8 cellular contexts compared by ENCODE assay signal in genomic region chr6:26420607-26421235, GRCh38. TPM values are rescaled to one million over a fixed set of nuclear protein-coding genes. Genes with fewer than 3 reads are reported as not detected.
DNase-seq lines count a peak whose midpoint lies in the region; ATAC-seq, FAIRE-seq and TF ChIP-seq lines count a peak whose summit lies in the region.

No MANE protein-coding gene starts in this region.

- peaks cover 9 to 13% of the 10 kb centered on the region in 2 experiments for H3K4me1 ChIP-seq in neutrophil (ENCODE audit: control insufficient read depth in 1 of 2, insufficient read depth in 1 of 2, low read depth in 1 of 2, low read length in 1 of 2)

- H3K36me3 Mint-ChIP-seq in T-helper 2 cell treated with Interferon-gamma antibody and Interleukin-4, amounts not matched to agents 5 μg/mL and 100 μg/mL, for 36 hours (ENCODE audit: low read depth) = peaks cover 28% of the 10 kb centered on the region

- no peaks in the 10 kb centered on the region for H3K27me3 ChIP-seq in neutrophil

- intact Hi-C loops in Right ventricle myocardium inferior (cut with DNase I) (no loop called here), cardiac septum (cut with DNase I) (no loop called here)

- H3K27ac ChIP-seq in neutrophil = no peak overlapping the region

- H3K36me3 ChIP-seq in neutrophil = no peaks in the 10 kb centered on the region

- no peaks in the 10 kb centered on the region for H3K9me3 ChIP-seq in neutrophil

- peak overlapping the region; percentile 84 for H3K4me3 ChIP-seq in WI38 (ENCODE audit: low read depth, low read length)
- peak overlapping the region; percentile 82 to 97 for H3K4me3 ChIP-seq in foreskin fibroblast (ENCODE audit: low read depth in 1 of 2, low read length in 2 of 2)
- peak overlapping the region; percentile 85 to 89 for H3K4me3 ChIP-seq in neutrophil (ENCODE audit: low read depth in 1 of 2, low read length in 1 of 2)

- ATAC-seq in Right ventricle myocardium inferior = peak; percentile 45

- FAIRE-seq in frontal cortex (lab: Jason Lieb, UNC) = no peak

- TF ChIP-seq CTCF in WI38 (IDR thresholded peaks at IDR 0.05; ENCODE audit: low read depth, low read length) = peak; percentile 25
- TF ChIP-seq CTCF in foreskin fibroblast (IDR thresholded peaks at IDR 0.05; ENCODE audit: low read depth, low read length) = peak; percentile 35
- peak; percentile 11 for TF ChIP-seq CTCF in neutrophil (IDR thresholded peaks at IDR 0.05)

- H3K9me3 Mint-ChIP-seq in T-helper 2 cell treated with Interferon-gamma antibody and Interleukin-4, amounts not matched to agents 5 μg/mL and 100 μg/mL, for 36 hours = peaks cover 35% of the 10 kb centered on the region

- DNase-seq in Right ventricle myocardium inferior (ENCODE audit: missing footprints) = no peak
- no peak for DNase-seq in cardiac septum (ENCODE audit: low spot score)
- peak; percentile 52 for DNase-seq in HT1080 (ENCODE audit: low read depth)
- peak in 1 of 2 donors; percentile 61 for DNase-seq in foreskin fibroblast
- DNase-seq in frontal cortex (ENCODE audit: low spot score in 2 of 2) = no peak
- DNase-seq in T-helper 2 cell treated with Interferon-gamma antibody and Interleukin-4, amounts not matched to agents 5 μg/mL and 100 μg/mL, for 36 hours (ENCODE audit: low spot score) = no peak

- H3K4me3 Mint-ChIP-seq in T-helper 2 cell treated with Interferon-gamma antibody and Interleukin-4, amounts not matched to agents 5 μg/mL and 100 μg/mL, for 36 hours = no peak overlapping the region

- no peaks in the 10 kb centered on the region for H3K27me3 Mint-ChIP-seq in T-helper 2 cell treated with Interferon-gamma antibody and Interleukin-4, amounts not matched to agents 5 μg/mL and 100 μg/mL, for 36 hours (ENCODE audit: low read depth)

- H3K27ac Mint-ChIP-seq in T-helper 2 cell treated with Interferon-gamma antibody and Interleukin-4, amounts not matched to agents 5 μg/mL and 100 μg/mL, for 36 hours = no peak overlapping the region

- peaks cover 8% of the 10 kb centered on the region for H3K4me1 Mint-ChIP-seq in T-helper 2 cell treated with Interferon-gamma antibody and Interleukin-4, amounts not matched to agents 5 μg/mL and 100 μg/mL, for 36 hours (ENCODE audit: low read depth)

RNA-seq across cellular contexts. Expression of gene BTN3A1, which starts 18.6 kb away (rescaled TPM):
- 11.2 TPM for total RNA-seq in Right ventricle myocardium inferior
- 7.4 TPM for total RNA-seq in cardiac septum
- total RNA-seq in HT1080 (2014; rRNA removed; shearing (Covaris generic)) = 8.2 and 8.7 TPM in 2 replicates
- 11.1 and 12.1 TPM in 2 replicates for polyA plus RNA-seq in HT1080 (2015; cell fraction: cytosol; rRNA removed)
- polyA plus RNA-seq in HT1080 (2015; cell fraction: nucleus; rRNA removed) = 24.2 and 26.2 TPM in 2 replicates
- 19.6 TPM for total RNA-seq in frontal cortex

RNA-seq across cellular contexts. Expression of gene BTN3A3, which starts 19.6 kb away (rescaled TPM):
- total RNA-seq in Right ventricle myocardium inferior = 9.4 TPM
- total RNA-seq in cardiac septum = 8.5 TPM
- total RNA-seq in HT1080 (2014; rRNA removed; shearing (Covaris generic)) = 3.8 and 4.7 TPM in 2 replicates
- 5.5 and 6.7 TPM in 2 replicates for polyA plus RNA-seq in HT1080 (2015; cell fraction: cytosol; rRNA removed)
- 22.6 and 24.8 TPM in 2 replicates for polyA plus RNA-seq in HT1080 (2015; cell fraction: nucleus; rRNA removed)
- total RNA-seq in frontal cortex = 1.2 TPM

RNA-seq across cellular contexts. Expression of gene BTN2A1, which starts 37.0 kb away (rescaled TPM):
- total RNA-seq in Right ventricle myocardium inferior (14.5 TPM), cardiac septum (15.7 TPM), frontal cortex (10.2 TPM)
- total RNA-seq in HT1080 (2014; rRNA removed; shearing (Covaris generic)) = 7.9 and 8.5 TPM in 2 replicates
- 4.0 and 6.1 TPM in 2 replicates for polyA plus RNA-seq in HT1080 (2015; cell fraction: cytosol; rRNA removed)
- polyA plus RNA-seq in HT1080 (2015; cell fraction: nucleus; rRNA removed) = 13.6 and 14.7 TPM in 2 replicates

RNA-seq across cellular contexts. Expression of gene BTN2A2, which starts 37.8 kb away (rescaled TPM):
- 6.0 TPM for total RNA-seq in Right ventricle myocardium inferior
- total RNA-seq in cardiac septum = 2.8 TPM
- total RNA-seq in HT1080 (2014; rRNA removed; shearing (Covaris generic)) = 3.0 and 5.6 TPM in 2 replicates
- polyA plus RNA-seq in HT1080 (2015; cell fraction: cytosol; rRNA removed) = 4.0 and 4.5 TPM in 2 replicates
- polyA plus RNA-seq in HT1080 (2015; cell fraction: nucleus; rRNA removed) = 15.0 and 18.1 TPM in 2 replicates
- 2.4 TPM for total RNA-seq in frontal cortex

RNA-seq across cellular contexts. Expression of gene BTN3A2, which starts 55.7 kb away (rescaled TPM):
- 17.0 TPM for total RNA-seq in Right ventricle myocardium inferior
- 9.2 TPM for total RNA-seq in cardiac septum
- total RNA-seq in HT1080 (2014; rRNA removed; shearing (Covaris generic)) = 14.8 and 16.1 TPM in 2 replicates
- 21.6 and 28.0 TPM in 2 replicates for polyA plus RNA-seq in HT1080 (2015; cell fraction: cytosol; rRNA removed)
- polyA plus RNA-seq in HT1080 (2015; cell fraction: nucleus; rRNA removed) = 28.0 and 32.3 TPM in 2 replicates
- 2.0 TPM for total RNA-seq in frontal cortex
